In genomic region chr16:2115591-2115973, GRCh38 we compare ENCODE assay signal across 8 cellular contexts.
"Had no signal": no experiment of that assay in that cellular context is flagged by ENCODE, and none has a peak within 500 bp of the region (broad histone marks: within the 10 kb centered on the region; RNA-seq: fewer than 3 reads in every experiment).

No MANE protein-coding gene starts in this region.

- FAIRE-seq: HepG2, HTR-8/SVneo, K562 had no signal

- H3K27ac ChIP-seq: HL-60 had no signal

- H3K27me3 Mint-ChIP-seq: IgD-negative memory B cell had no signal

- H3K4me3 ChIP-seq: K562 had no signal

- DNase-seq: IMR-90, KBM-7, KG1 had no signal

- H3K27ac Mint-ChIP-seq: IgD-negative memory B cell had no signal

- H3K4me3 Mint-ChIP-seq: IgD-negative memory B cell had no signal

- H3K9me3 Mint-ChIP-seq: IgD-negative memory B cell had no signal
